15 cellular contexts compared by ENCODE assay signal in genomic region chr11:93080146-93080759, GRCh38.
"Had no signal": no experiment of that assay in that cellular context is flagged by ENCODE, and none has a peak within 500 bp of the region (broad histone marks: within the 10 kb centered on the region; RNA-seq: fewer than 3 reads in every experiment).

No MANE protein-coding gene starts in this region.

- H3K4me3 ChIP-seq: esophagus muscularis mucosa, lung, ovary, suprapubic skin, upper lobe of left lung had no signal

- H3K36me3 ChIP-seq: brain microvascular endothelial cell, esophagus muscularis mucosa, ovary, suprapubic skin, upper lobe of left lung had no signal

- DNase-seq: activated CD4-positive, alpha-beta memory T cell treated with anti-CD3 and anti-CD28 coated beads, Interleukin-2, amount 10 ng/mL, durations not matched to agents 7 days and 5 days; activated gamma-delta T cell treated with Interleukin-2 at 50 U/mL for 16 hours; activated naive CD8-positive, alpha-beta T cell treated with anti-CD3 and anti-CD28 coated beads for 36 hours; activated T-cell treated with anti-CD3 and anti-CD28 coated beads, Interleukin-2, amount 50 U/mL, for 72 hours; brain microvascular endothelial cell; cerebellar nuclear complex; glutamatergic neuron; ovary; stimulated activated CD4-positive, alpha-beta T cell treated with anti-CD3 and anti-CD28 coated beads, Interleukin-2, amount 100 ng/mL, for 48 hours; stimulated activated naive CD8-positive, alpha-beta T cell treated with anti-CD3 and anti-CD28 coated beads, Interleukin-15, Interleukin-2, amounts not matched to agents 100 U/mL and 50 U/mL, for 24 hours; T-helper 9 cell; upper lobe of left lung had no signal

- H3K27ac ChIP-seq: brain microvascular endothelial cell, esophagus muscularis mucosa, ovary, suprapubic skin, upper lobe of left lung had no signal

- H3K4me1 ChIP-seq: esophagus muscularis mucosa, suprapubic skin, upper lobe of left lung had no signal

- ATAC-seq: activated T-cell treated with anti-CD3 and anti-CD28 coated beads, Interleukin-2, amount 50 U/mL, for 72 hours; stimulated activated naive CD8-positive, alpha-beta T cell treated with anti-CD3 and anti-CD28 coated beads, Interleukin-15, Interleukin-2, amounts not matched to agents 100 U/mL and 50 U/mL, for 24 hours had no signal

- H3K27me3 ChIP-seq: brain microvascular endothelial cell, esophagus muscularis mucosa, ovary, suprapubic skin, upper lobe of left lung had no signal

- H3K9me3 ChIP-seq: esophagus muscularis mucosa, ovary, suprapubic skin, upper lobe of left lung had no signal
